In the genomic region with DNA sequence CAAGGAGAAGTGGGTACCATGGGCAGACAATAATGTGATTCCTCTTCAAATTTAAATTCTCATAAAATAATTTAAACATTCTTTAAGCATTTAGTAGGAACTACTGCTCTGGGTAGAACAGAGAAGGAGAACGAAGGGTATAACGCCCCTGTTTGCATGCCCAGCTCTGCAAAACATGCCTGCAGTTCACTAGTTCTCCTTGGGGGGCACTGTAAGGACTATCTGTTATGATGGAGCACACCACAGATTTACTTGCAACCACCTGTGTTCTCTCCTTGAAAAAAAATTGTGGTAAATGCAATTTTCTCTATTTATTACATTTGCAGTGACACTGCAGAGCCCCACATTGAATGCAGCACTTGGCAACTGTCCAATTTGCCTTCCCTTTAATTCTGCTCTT, we compare ENCODE assay signal across 10 cellular contexts.
DNase-seq lines count a peak whose midpoint lies in the region; ATAC-seq, FAIRE-seq and TF ChIP-seq lines count a peak whose summit lies in the region.
"Had no signal": no experiment of that assay in that cellular context is flagged by ENCODE, and none has a peak within 500 bp of the region (broad histone marks: within the 10 kb centered on the region; RNA-seq: fewer than 3 reads in every experiment).

No MANE protein-coding gene starts in this region.

- no peak overlapping the region for H3K27ac Mint-ChIP-seq in activated CD8-positive, alpha-beta T cell treated with anti-CD3 and anti-CD28 coated beads for 36 hours
- no peak overlapping the region for H3K27ac Mint-ChIP-seq in activated CD8-positive, alpha-beta T cell treated with anti-CD3 and anti-CD28 coated beads, Interleukin-2, amount 10 ng/mL, durations not matched to agents 7 days and 5 days
- H3K27ac Mint-ChIP-seq: stimulated activated memory B cell treated with anti-CD40 and anti-IgM and Interleukin-4, amounts not matched to agents 10 μg/mL and 1 μg/mL and 100 μg/mL, for 72 hours; T-helper 1 cell treated with Interleukin-12 subunit alpha and Interleukin-12 subunit beta and Interleukin-4 antibody, amounts not matched to agents 30 μg/mL and 1 μg/mL, for 36 hours had no signal

- no peaks in the 10 kb centered on the region for H3K27me3 Mint-ChIP-seq in activated CD8-positive, alpha-beta T cell treated with anti-CD3 and anti-CD28 coated beads for 36 hours
- H3K27me3 Mint-ChIP-seq in activated CD8-positive, alpha-beta T cell treated with anti-CD3 and anti-CD28 coated beads, Interleukin-2, amount 10 ng/mL, durations not matched to agents 7 days and 5 days (ENCODE audit: low read depth): no peaks in the 10 kb centered on the region
- H3K27me3 Mint-ChIP-seq: stimulated activated memory B cell treated with anti-CD40 and anti-IgM and Interleukin-4, amounts not matched to agents 10 μg/mL and 1 μg/mL and 100 μg/mL, for 72 hours had no signal

- intact Hi-C loops in activated CD8-positive, alpha-beta T cell treated with anti-CD3 and anti-CD28 coated beads for 36 hours (cut with micrococcal nuclease): no loop called here

- CTCF ChIA-PET in activated CD8-positive, alpha-beta T cell treated with anti-CD3 and anti-CD28 coated beads for 36 hours (lab: Charles Lee): no interaction called here
- CTCF ChIA-PET in activated CD8-positive, alpha-beta T cell treated with anti-CD3 and anti-CD28 coated beads, Interleukin-2, amount 10 ng/mL, durations not matched to agents 7 days and 5 days (lab: Charles Lee): no interaction called here

- H3K9me3 Mint-ChIP-seq in activated CD8-positive, alpha-beta T cell treated with anti-CD3 and anti-CD28 coated beads for 36 hours: peaks cover 6% of the 10 kb centered on the region
- H3K9me3 Mint-ChIP-seq in activated CD8-positive, alpha-beta T cell treated with anti-CD3 and anti-CD28 coated beads, Interleukin-2, amount 10 ng/mL, durations not matched to agents 7 days and 5 days (ENCODE audit: insufficient read depth): no peaks in the 10 kb centered on the region

- DNase-seq in activated CD8-positive, alpha-beta T cell treated with anti-CD3 and anti-CD28 coated beads for 36 hours: peak; percentile 1
- no peak for DNase-seq in activated CD8-positive, alpha-beta T cell treated with anti-CD3 and anti-CD28 coated beads, Interleukin-2, amount 10 ng/mL, durations not matched to agents 7 days and 5 days
- DNase-seq in SW480 (ENCODE audit: low spot score) (peak; percentile 9), retinal pigment epithelial cell (ENCODE audit: low read depth) (no peak), GM12891 (ENCODE audit: insufficient read length, low spot score) (no peak), dedifferentiated amniotic fluid mesenchymal stem cell (ENCODE audit: extremely low spot score) (no peak)

- no peak for TF ChIP-seq CTCF in activated CD8-positive, alpha-beta T cell treated with anti-CD3 and anti-CD28 coated beads for 36 hours (IDR thresholded peaks at IDR 0.05)
- TF ChIP-seq CTCF in retinal pigment epithelial cell (conservative IDR thresholded peaks at IDR 0.05; ENCODE audit: low read depth, low read length): peak; percentile 59

- no peaks in the 10 kb centered on the region for H3K4me1 Mint-ChIP-seq in activated CD8-positive, alpha-beta T cell treated with anti-CD3 and anti-CD28 coated beads for 36 hours (ENCODE audit: low read depth)
- H3K4me1 Mint-ChIP-seq in activated CD8-positive, alpha-beta T cell treated with anti-CD3 and anti-CD28 coated beads, Interleukin-2, amount 10 ng/mL, durations not matched to agents 7 days and 5 days (ENCODE audit: low read depth): no peaks in the 10 kb centered on the region
- H3K4me1 Mint-ChIP-seq: stimulated activated memory B cell treated with anti-CD40 and anti-IgM and Interleukin-4, amounts not matched to agents 10 μg/mL and 1 μg/mL and 100 μg/mL, for 72 hours had no signal

- TF ChIP-seq POLR2A in GM12891 (IDR thresholded peaks at IDR 0.05; ENCODE audit: low read depth, low read length): no peak

- H3K4me3 Mint-ChIP-seq in activated CD8-positive, alpha-beta T cell treated with anti-CD3 and anti-CD28 coated beads for 36 hours: no peak overlapping the region
- no peak overlapping the region for H3K4me3 Mint-ChIP-seq in activated CD8-positive, alpha-beta T cell treated with anti-CD3 and anti-CD28 coated beads, Interleukin-2, amount 10 ng/mL, durations not matched to agents 7 days and 5 days
- H3K4me3 Mint-ChIP-seq: stimulated activated memory B cell treated with anti-CD40 and anti-IgM and Interleukin-4, amounts not matched to agents 10 μg/mL and 1 μg/mL and 100 μg/mL, for 72 hours; T-helper 1 cell treated with Interleukin-12 subunit alpha and Interleukin-12 subunit beta and Interleukin-4 antibody, amounts not matched to agents 30 μg/mL and 1 μg/mL, for 36 hours had no signal

- H3K36me3 Mint-ChIP-seq in activated CD8-positive, alpha-beta T cell treated with anti-CD3 and anti-CD28 coated beads for 36 hours (ENCODE audit: low read depth): no peaks in the 10 kb centered on the region
- H3K36me3 Mint-ChIP-seq in activated CD8-positive, alpha-beta T cell treated with anti-CD3 and anti-CD28 coated beads, Interleukin-2, amount 10 ng/mL, durations not matched to agents 7 days and 5 days (ENCODE audit: low read depth): no peaks in the 10 kb centered on the region
- H3K36me3 Mint-ChIP-seq: stimulated activated memory B cell treated with anti-CD40 and anti-IgM and Interleukin-4, amounts not matched to agents 10 μg/mL and 1 μg/mL and 100 μg/mL, for 72 hours had no signal

- H3K4me3 ChIP-seq in retinal pigment epithelial cell (ENCODE audit: low read length): no peak overlapping the region

- no peak for FAIRE-seq in GM12891 (lab: Jason Lieb, UNC)

- ATAC-seq in activated CD8-positive, alpha-beta T cell treated with anti-CD3 and anti-CD28 coated beads for 36 hours: no peak
- no peak for ATAC-seq in activated CD8-positive, alpha-beta T cell treated with anti-CD3 and anti-CD28 coated beads, Interleukin-2, amount 10 ng/mL, durations not matched to agents 7 days and 5 days
- ATAC-seq in HG02798 (IDR thresholded peaks at IDR 0.05; ENCODE audit: poor library complexity, unreplicated experiment): peak; percentile 86
- no peak for ATAC-seq in activated CD4-positive, CD25-positive, alpha-beta regulatory T cell treated with anti-CD3 and anti-CD28 coated beads, Interleukin-2, amount 50 U/mL, for 24 hours
- ATAC-seq: stimulated activated memory B cell treated with anti-CD40 and anti-IgM and Interleukin-4, amounts not matched to agents 10 μg/mL and 1 μg/mL and 100 μg/mL, for 72 hours had no signal

- POLR2A ChIA-PET in activated CD8-positive, alpha-beta T cell treated with anti-CD3 and anti-CD28 coated beads for 36 hours (lab: Charles Lee): no interaction called here
- POLR2A ChIA-PET in activated CD8-positive, alpha-beta T cell treated with anti-CD3 and anti-CD28 coated beads, Interleukin-2, amount 10 ng/mL, durations not matched to agents 7 days and 5 days (lab: Charles Lee): no interaction called here

TF ChIP-seq in GM12891, 5 proteins besides CTCF, POLR2A, EP300 and RAD21:
- TF ChIP-seq POLR2AphosphoS5 (IDR thresholded peaks at IDR 0.05; ENCODE audit: low read depth, low read length) (no peak), POU2F2 (IDR thresholded peaks at IDR 0.05; ENCODE audit: low read depth, low read length) (no peak), TAF1 (IDR thresholded peaks at IDR 0.05; ENCODE audit: low read depth, low read length) (no peak), SPI1 (IDR thresholded peaks at IDR 0.05; ENCODE audit: low read depth, low read length) (no peak), PAX5 (IDR thresholded peaks at IDR 0.05; ENCODE audit: insufficient read depth, low read length, severe bottlenecking) (no peak)

Comparison
In these comparisons a context has a peak if more than half of its experiments do, and no peak if none do; other contexts are left out.
1. DNase-seq: peak in activated CD8-positive, alpha-beta T cell treated with anti-CD3 and anti-CD28 coated beads for 36 hours (single experiment) and SW480 (single experiment); none in activated CD8-positive, alpha-beta T cell treated with anti-CD3 and anti-CD28 coated beads, Interleukin-2, amount 10 ng/mL, durations not matched to agents 7 days and 5 days (single experiment), retinal pigment epithelial cell (single experiment), GM12891 (single experiment) and dedifferentiated amniotic fluid mesenchymal stem cell (single experiment).